In genomic region chr2:216691210-216691741, GRCh38 we compare ENCODE assay signal across 9 cellular contexts. TPM values are rescaled to one million over a fixed set of nuclear protein-coding genes. Genes with fewer than 3 reads are reported as not detected.
DNase-seq lines count a peak whose midpoint lies in the region; ATAC-seq and TF ChIP-seq lines count a peak whose summit lies in the region.
"Had no signal": no experiment of that assay in that cellular context is flagged by ENCODE, and none has a peak within 500 bp of the region (broad histone marks: within the 10 kb centered on the region; RNA-seq: fewer than 3 reads in every experiment).

No MANE protein-coding gene starts in this region.

- ATAC-seq in activated T-cell treated with anti-CD3 and anti-CD28 coated beads, Interleukin-2, amount 50 U/mL, for 4 hours: no peak
- ATAC-seq in GM19328 (IDR thresholded peaks at IDR 0.05; ENCODE audit: unreplicated experiment) (no peak), HG03045 (IDR thresholded peaks at IDR 0.05; ENCODE audit: unreplicated experiment) (no peak)

- no peaks in the 10 kb centered on the region for H3K9me3 ChIP-seq in hepatocyte (ENCODE audit: low read depth)
- H3K9me3 ChIP-seq in prostate gland: no peaks in the 10 kb centered on the region

- no peak overlapping the region for H2AFZ ChIP-seq in hepatocyte

- in situ Hi-C loops in astrocyte of the spinal cord (cut with HindIII; ENCODE audit: low sequenced_read_pairs): no loop called here

- no peaks in the 10 kb centered on the region for H3K36me3 ChIP-seq in hepatocyte (replicated peaks; ENCODE audit: insufficient read depth, low read depth)
- H3K36me3 ChIP-seq in prostate gland: no peaks in the 10 kb centered on the region

- intact Hi-C loops in prostate gland (cut with DNase I): no loop called here

- 11% methylated on average over 12 of the region's 12 CpGs for WGBS in hepatocyte (ENCODE audit: low lambda C conversion rate, missing lambda C conversion rate)
- 2% methylated on average over 12 of the region's 12 CpGs for WGBS in prostate gland

- H3K4me2 ChIP-seq in hepatocyte: peak overlapping the region; percentile 94

- no peaks in the 10 kb centered on the region for H3K9me2 ChIP-seq in hepatocyte (replicated peaks; ENCODE audit: insufficient read depth)

- H3K27me3 ChIP-seq in hepatocyte (no peaks in the 10 kb centered on the region), prostate gland (replicated peaks; ENCODE audit: insufficient read depth) (no peaks in the 10 kb centered on the region)

- peaks cover 57% of the 10 kb centered on the region for H3K79me2 ChIP-seq in hepatocyte

- H3K27me3 Mint-ChIP-seq in activated T-cell treated with anti-CD3 and anti-CD28 coated beads, Interleukin-2, amount 50 U/mL, for 4 hours (ENCODE audit: low read depth): peaks cover 74% of the 10 kb centered on the region

- H3K9me3 Mint-ChIP-seq in activated T-cell treated with anti-CD3 and anti-CD28 coated beads, Interleukin-2, amount 50 U/mL, for 4 hours: no peaks in the 10 kb centered on the region

- peaks cover 38% of the 10 kb centered on the region for H4K20me1 ChIP-seq in hepatocyte (ENCODE audit: insufficient read depth, poor library complexity, severe bottlenecking)

- no peak for DNase-seq in activated T-cell treated with anti-CD3 and anti-CD28 coated beads, Interleukin-2, amount 50 U/mL, for 4 hours
- DNase-seq in activated T-cell treated with anti-CD3 and anti-CD28 coated beads, Interleukin-2, amount 50 U/mL, for 1 hour: no peak
- DNase-seq in NCI-H510A (lab: John Stamatoyannopoulos, UW): peak; percentile 71
- peak; percentile 72 for DNase-seq in astrocyte of the spinal cord (ENCODE audit: low read depth, low spot score)
- DNase-seq in hepatocyte (ENCODE audit: low spot score): peak; percentile 88
- peak; percentile 52 for DNase-seq in prostate gland (ENCODE audit: low spot score)
- DNase-seq: CD4-positive, CD25-positive, alpha-beta regulatory T cell had no signal

- TF ChIP-seq CTCF in astrocyte of the spinal cord (IDR thresholded peaks at IDR 0.05; ENCODE audit: low read depth, low read length) (no peak), hepatocyte (IDR thresholded peaks at IDR 0.05; ENCODE audit: poor library complexity) (no peak), prostate gland (IDR thresholded peaks at IDR 0.05) (no peak)

- H3K4me3 ChIP-seq in astrocyte of the spinal cord (ENCODE audit: low read depth, low read length) (peak overlapping the region; percentile 29), hepatocyte (peak overlapping the region; percentile 36), prostate gland (peak overlapping the region; percentile 40 to 48)

- H3K27ac ChIP-seq in hepatocyte: peak overlapping the region; percentile 82
- peak overlapping the region; percentile 62 to 77 for H3K27ac ChIP-seq in prostate gland

- TF ChIP-seq POLR2A in prostate gland (IDR thresholded peaks at IDR 0.05): no peak

- H3K4me3 Mint-ChIP-seq in activated T-cell treated with anti-CD3 and anti-CD28 coated beads, Interleukin-2, amount 50 U/mL, for 4 hours: peak overlapping the region; percentile 45

- H3K36me3 Mint-ChIP-seq in activated T-cell treated with anti-CD3 and anti-CD28 coated beads, Interleukin-2, amount 50 U/mL, for 4 hours (ENCODE audit: insufficient read depth): no peaks in the 10 kb centered on the region
- H3K36me3 Mint-ChIP-seq: CD4-positive, CD25-positive, alpha-beta regulatory T cell had no signal

- peaks cover 26% of the 10 kb centered on the region for H3K4me1 Mint-ChIP-seq in activated T-cell treated with anti-CD3 and anti-CD28 coated beads, Interleukin-2, amount 50 U/mL, for 4 hours (ENCODE audit: low read depth)

- H3K4me1 ChIP-seq in hepatocyte (ENCODE audit: insufficient read depth) (peaks cover 21% of the 10 kb centered on the region), prostate gland (replicated peaks) (peaks cover 9% of the 10 kb centered on the region)

RNA-seq across cellular contexts. Expression of gene IGFBP5, which starts 4.1 kb away (rescaled TPM):
- total RNA-seq in activated T-cell treated with anti-CD3 and anti-CD28 coated beads, Interleukin-2, amount 50 U/mL, for 4 hours: 1 to 10 TPM; 1.8 to 2.7 (median 2.4) TPM
- 190 and 232 TPM in 2 replicates for total RNA-seq in hepatocyte
- 113 TPM in 2 replicates for polyA plus RNA-seq in hepatocyte
- total RNA-seq in prostate gland: 100 to 1,000 TPM; 162 to 319 TPM
- polyA plus RNA-seq: CD4-positive, CD25-positive, alpha-beta regulatory T cell had no signal

RNA-seq across cellular contexts. Expression of gene IGFBP2, which starts 58.1 kb away (rescaled TPM):
- 1 to 10 TPM in 2 of 3 donors, under 1 TPM in 1; 0.73 to 1.9 (median 1.4) TPM for total RNA-seq in activated T-cell treated with anti-CD3 and anti-CD28 coated beads, Interleukin-2, amount 50 U/mL, for 4 hours
- total RNA-seq in hepatocyte: 163 and 231 TPM in 2 replicates
- polyA plus RNA-seq in hepatocyte: 338 and 351 TPM in 2 replicates
- 100 to 1,000 TPM; 152 to 250 TPM for total RNA-seq in prostate gland
- total RNA-seq: CD4-positive, CD25-positive, alpha-beta regulatory T cell had no signal
- polyA plus RNA-seq: CD4-positive, CD25-positive, alpha-beta regulatory T cell had no signal

Comparison
In these comparisons a context has a peak if more than half of its experiments do, and no peak if none do; other contexts are left out.
1. DNase-seq: peak in NCI-H510A (single experiment), astrocyte of the spinal cord (single experiment), hepatocyte (single experiment) and prostate gland (single experiment); none in activated T-cell treated with anti-CD3 and anti-CD28 coated beads, Interleukin-2, amount 50 U/mL, for 4 hours (single experiment) and activated T-cell treated with anti-CD3 and anti-CD28 coated beads, Interleukin-2, amount 50 U/mL, for 1 hour (single experiment).
2. RNA of gene IGFBP5, which starts 4.1 kb away (total RNA-seq): 162 to 319 TPM in prostate gland and 190 to 232 TPM in hepatocyte; 1.8 to 2.7 TPM in activated T-cell treated with anti-CD3 and anti-CD28 coated beads, Interleukin-2, amount 50 U/mL, for 4 hours; every median in the first group is over 10 times any median in the second.
3. RNA of gene IGFBP2, which starts 58.1 kb away (total RNA-seq): 152 to 250 TPM in prostate gland and 163 to 231 TPM in hepatocyte; 0.73 to 1.9 TPM in activated T-cell treated with anti-CD3 and anti-CD28 coated beads, Interleukin-2, amount 50 U/mL, for 4 hours; every median in the first group is over 10 times any median in the second.
4. Peak in every context shown above with its lines, with median percentiles within 50 percentile points of each other: H3K4me3 ChIP-seq.